Comparison of ENCODE assay signal across 8 cellular contexts in the genomic region with DNA sequence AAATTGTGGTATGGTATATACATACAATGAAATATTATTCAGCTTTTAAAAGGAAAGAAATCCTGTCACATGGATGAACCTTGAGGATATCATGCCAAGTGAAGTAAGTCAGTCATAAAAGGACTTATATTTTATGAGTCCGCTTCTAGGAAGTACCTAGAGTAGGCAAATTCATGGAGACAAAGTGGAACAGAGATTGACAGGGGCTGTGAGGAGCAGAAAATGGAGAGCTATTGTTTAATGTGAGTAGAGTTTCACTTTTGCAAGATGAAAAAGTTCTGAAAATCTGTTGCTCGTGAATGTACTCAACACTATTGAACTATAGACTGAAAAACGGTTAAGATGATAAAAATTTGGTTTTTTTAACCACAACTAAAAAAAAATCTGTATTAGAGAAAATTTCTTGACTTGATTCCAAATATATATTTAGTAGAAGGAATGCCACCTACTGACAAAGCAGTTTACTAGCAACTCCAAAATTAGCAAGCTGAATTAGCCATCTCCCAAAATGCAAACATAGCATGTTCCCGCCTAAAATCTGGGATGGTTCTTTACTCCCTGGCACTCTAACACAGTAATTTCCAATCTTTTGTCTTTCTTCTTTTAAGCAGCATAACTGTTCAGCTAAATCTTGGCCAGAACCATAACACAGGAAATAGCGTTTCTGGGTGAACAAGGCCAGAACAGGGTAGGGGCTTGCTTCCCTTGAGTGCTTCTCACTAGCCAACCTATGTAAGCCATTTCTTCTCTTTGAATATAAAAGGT. TPM values are rescaled to one million over a fixed set of nuclear protein-coding genes. Genes with fewer than 3 reads are reported as not detected.
DNase-seq lines count a peak whose midpoint lies in the region; ATAC-seq lines count a peak whose summit lies in the region.

No MANE protein-coding gene starts in this region.

- no peaks in the 10 kb centered on the region for H3K9me3 Mint-ChIP-seq in activated T-cell treated with anti-CD3 and anti-CD28 coated beads, Interleukin-2, amount 50 U/mL, for 4 hours
- no peaks in the 10 kb centered on the region for H3K9me3 Mint-ChIP-seq in T-helper 1 cell treated with Interleukin-12 subunit alpha and Interleukin-12 subunit beta and Interleukin-4 antibody, amounts not matched to agents 30 μg/mL and 1 μg/mL, for 36 hours

- no peaks in the 10 kb centered on the region for H3K27me3 Mint-ChIP-seq in activated T-cell treated with anti-CD3 and anti-CD28 coated beads, Interleukin-2, amount 50 U/mL, for 4 hours (ENCODE audit: low read depth)
- no peaks in the 10 kb centered on the region for H3K27me3 Mint-ChIP-seq in T-helper 1 cell treated with Interleukin-12 subunit alpha and Interleukin-12 subunit beta and Interleukin-4 antibody, amounts not matched to agents 30 μg/mL and 1 μg/mL, for 36 hours (ENCODE audit: low read depth)

- peak overlapping the region; percentile 99 for H3K4me3 Mint-ChIP-seq in activated T-cell treated with anti-CD3 and anti-CD28 coated beads, Interleukin-2, amount 50 U/mL, for 4 hours
- H3K4me3 Mint-ChIP-seq in T-helper 1 cell treated with Interleukin-12 subunit alpha and Interleukin-12 subunit beta and Interleukin-4 antibody, amounts not matched to agents 30 μg/mL and 1 μg/mL, for 36 hours = peak overlapping the region; percentile 98

- ATAC-seq in activated T-cell treated with anti-CD3 and anti-CD28 coated beads, Interleukin-2, amount 50 U/mL, for 4 hours = no peak
- ATAC-seq in GM21360 (IDR thresholded peaks at IDR 0.05; ENCODE audit: unreplicated experiment) (no peak), GM21737 (IDR thresholded peaks at IDR 0.05; ENCODE audit: unreplicated experiment) (no peak)

- peak overlapping the region; percentile 86 for H3K27ac Mint-ChIP-seq in T-helper 1 cell treated with Interleukin-12 subunit alpha and Interleukin-12 subunit beta and Interleukin-4 antibody, amounts not matched to agents 30 μg/mL and 1 μg/mL, for 36 hours

- DNase-seq in activated T-cell treated with anti-CD3 and anti-CD28 coated beads, Interleukin-2, amount 50 U/mL, for 4 hours = no peak
- DNase-seq in activated T-cell treated with anti-CD3 and anti-CD28 coated beads for 4 hours (no peak), foreskin melanocyte (peak; percentile 18)
- DNase-seq in stimulated activated CD8-positive, alpha-beta memory T cell treated with anti-CD3 and anti-CD28 coated beads, Interleukin-4, amount 100 ng/mL, for 48 hours = peak; percentile 23
- no peak for DNase-seq in activated CD4-positive, alpha-beta T cell treated with anti-CD3 and anti-CD28 coated beads for 1 hour

- peaks cover 6% of the 10 kb centered on the region for H3K36me3 Mint-ChIP-seq in activated T-cell treated with anti-CD3 and anti-CD28 coated beads, Interleukin-2, amount 50 U/mL, for 4 hours (ENCODE audit: insufficient read depth)
- H3K36me3 Mint-ChIP-seq in T-helper 1 cell treated with Interleukin-12 subunit alpha and Interleukin-12 subunit beta and Interleukin-4 antibody, amounts not matched to agents 30 μg/mL and 1 μg/mL, for 36 hours (ENCODE audit: low read depth) = peaks cover 17% of the 10 kb centered on the region

- peaks cover 29% of the 10 kb centered on the region for H3K4me1 Mint-ChIP-seq in activated T-cell treated with anti-CD3 and anti-CD28 coated beads, Interleukin-2, amount 50 U/mL, for 4 hours (ENCODE audit: low read depth)
- H3K4me1 Mint-ChIP-seq in T-helper 1 cell treated with Interleukin-12 subunit alpha and Interleukin-12 subunit beta and Interleukin-4 antibody, amounts not matched to agents 30 μg/mL and 1 μg/mL, for 36 hours (ENCODE audit: low read depth) = peaks cover 31% of the 10 kb centered on the region

RNA-seq across cellular contexts. Expression of gene UFD1, which starts 1.5 kb away (rescaled TPM):
- total RNA-seq in activated T-cell treated with anti-CD3 and anti-CD28 coated beads, Interleukin-2, amount 50 U/mL, for 4 hours = 100 to 1,000 TPM; 107 TPM

RNA-seq across cellular contexts. Expression of gene CDC45, which starts 2.2 kb away (rescaled TPM):
- total RNA-seq in activated T-cell treated with anti-CD3 and anti-CD28 coated beads, Interleukin-2, amount 50 U/mL, for 4 hours = 10 to 100 TPM; 50.2 to 80.5 (median 54.7) TPM

RNA-seq across cellular contexts. Expression of gene C22orf39, which starts 30.0 kb away (rescaled TPM):
- 10 to 100 TPM; 14.3 to 20.9 (median 18.8) TPM for total RNA-seq in activated T-cell treated with anti-CD3 and anti-CD28 coated beads, Interleukin-2, amount 50 U/mL, for 4 hours

RNA-seq across cellular contexts. Expression of gene MRPL40, which starts 45.2 kb away (rescaled TPM):
- 10 to 100 TPM; 35.9 to 41.4 (median 39.2) TPM for total RNA-seq in activated T-cell treated with anti-CD3 and anti-CD28 coated beads, Interleukin-2, amount 50 U/mL, for 4 hours

RNA-seq across cellular contexts. Expression of gene HIRA, which starts 46.0 kb away (rescaled TPM):
- 10 to 100 TPM; 36.8 to 41.4 (median 38.2) TPM for total RNA-seq in activated T-cell treated with anti-CD3 and anti-CD28 coated beads, Interleukin-2, amount 50 U/mL, for 4 hours

Comparison
In these comparisons a context has a peak if more than half of its experiments do, and no peak if none do; other contexts are left out.
1. DNase-seq: peak in foreskin melanocyte (single experiment) and stimulated activated CD8-positive, alpha-beta memory T cell treated with anti-CD3 and anti-CD28 coated beads, Interleukin-4, amount 100 ng/mL, for 48 hours (single experiment); none in activated T-cell treated with anti-CD3 and anti-CD28 coated beads, Interleukin-2, amount 50 U/mL, for 4 hours (single experiment), activated T-cell treated with anti-CD3 and anti-CD28 coated beads for 4 hours (single experiment) and activated CD4-positive, alpha-beta T cell treated with anti-CD3 and anti-CD28 coated beads for 1 hour (single experiment).